ENCODE assay signal across 9 cellular contexts in genomic region chr1:207644852-207645631, GRCh38. TPM values are rescaled to one million over a fixed set of nuclear protein-coding genes. Genes with fewer than 3 reads are reported as not detected.
DNase-seq lines count a peak whose midpoint lies in the region; ATAC-seq and TF ChIP-seq lines count a peak whose summit lies in the region.
"Had no signal": no experiment of that assay in that cellular context is flagged by ENCODE, and none has a peak within 500 bp of the region (broad histone marks: within the 10 kb centered on the region; RNA-seq: fewer than 3 reads in every experiment).

Gene CR1L, plus strand, starts transcription at chr1:207645133. Its CDS starts 101 bp downstream, at chr1:207645234.

- H3K27ac ChIP-seq in heart left ventricle (no peak within 1 kb of the TSS), rectal smooth muscle tissue (ENCODE audit: low read depth, low read length) (no peak within 1 kb of the TSS)
- H3K27ac ChIP-seq: BLaER1 had no signal

- H3K9ac ChIP-seq in rectal smooth muscle tissue (ENCODE audit: low read length), result no peak within 1 kb of the TSS
- H3K9ac ChIP-seq: BLaER1 had no signal

- no peak for TF ChIP-seq CTCF in heart left ventricle (IDR thresholded peaks at IDR 0.05)

- peak within 1 kb of the TSS; percentile 74 for H3K4me3 Mint-ChIP-seq in activated naive CD8-positive, alpha-beta T cell treated with anti-CD3 and anti-CD28 coated beads, Interleukin-2, amount 10 ng/mL, durations not matched to agents 7 days and 5 days

- TF ChIP-seq POLR2A in heart left ventricle (IDR thresholded peaks at IDR 0.05), result no peak

- H3K9me3 ChIP-seq in heart left ventricle, result no peaks in the 10 kb centered on the region

- no peaks in the 10 kb centered on the region for H3K9me3 Mint-ChIP-seq in activated naive CD8-positive, alpha-beta T cell treated with anti-CD3 and anti-CD28 coated beads, Interleukin-2, amount 10 ng/mL, durations not matched to agents 7 days and 5 days

- intact Hi-C loops in heart left ventricle (cut with DNase I), result no loop called here

- peaks cover 0 to 13% (median 7%) of the 10 kb centered on the region in 12 donors for H3K4me1 ChIP-seq in heart left ventricle
- H3K4me1 ChIP-seq in rectal smooth muscle tissue (ENCODE audit: control insufficient read depth, insufficient read depth, low read length), result no peaks in the 10 kb centered on the region
- H3K4me1 ChIP-seq: BLaER1 had no signal

- H3K27me3 ChIP-seq in heart left ventricle (peaks cover 0 to 16% (median 3%) of the 10 kb centered on the region in 9 donors), rectal smooth muscle tissue (ENCODE audit: control insufficient read depth, insufficient read depth, low read length) (no peaks in the 10 kb centered on the region)
- H3K27me3 ChIP-seq: BLaER1 had no signal

- H3K4me3 ChIP-seq in heart left ventricle (peak within 1 kb of the TSS; percentile 24 to 74 (median 58)), rectal smooth muscle tissue (ENCODE audit: low read length) (peak within 1 kb of the TSS; percentile 75)
- H3K4me3 ChIP-seq: BLaER1 had no signal

- WGBS in heart left ventricle, 4 donors, result 4 to 8% (median 5%) methylated on average over 53 to 65 of the region's 65 CpGs

- peak; percentile 91 for ATAC-seq in HG03135 (IDR thresholded peaks at IDR 0.05; ENCODE audit: unreplicated experiment)
- ATAC-seq in SK-N-SH treated with all-trans-retinoic acid at 6 μM for 48 hours, result peak; percentile 97
- ATAC-seq in activated naive CD8-positive, alpha-beta T cell treated with anti-CD3 and anti-CD28 coated beads, Interleukin-2, amount 10 ng/mL, durations not matched to agents 7 days and 5 days (ENCODE audit: low read depth), result peak; percentile 99
- peak; percentile 79 to 99 (median 98) for ATAC-seq in heart left ventricle

- no peaks in the 10 kb centered on the region for H3K36me3 Mint-ChIP-seq in activated naive CD8-positive, alpha-beta T cell treated with anti-CD3 and anti-CD28 coated beads, Interleukin-2, amount 10 ng/mL, durations not matched to agents 7 days and 5 days

- POLR2A ChIA-PET in activated naive CD8-positive, alpha-beta T cell treated with anti-CD3 and anti-CD28 coated beads, Interleukin-2, amount 10 ng/mL, durations not matched to agents 7 days and 5 days (lab: Charles Lee), result no interaction called here

- H3K27ac Mint-ChIP-seq in activated naive CD8-positive, alpha-beta T cell treated with anti-CD3 and anti-CD28 coated beads, Interleukin-2, amount 10 ng/mL, durations not matched to agents 7 days and 5 days, result no peak within 1 kb of the TSS

- H3K36me3 ChIP-seq in heart left ventricle (no peaks in the 10 kb centered on the region), rectal smooth muscle tissue (ENCODE audit: control insufficient read depth, insufficient read depth, low read length) (no peaks in the 10 kb centered on the region)
- H3K36me3 ChIP-seq: BLaER1 had no signal

- DNase-seq in NCI-H2081 (lab: John Stamatoyannopoulos, UW) (peak; percentile 77 to 88), NCI-H2081 treated with DMSO at 0.1 percent for 48 hours (lab: John Stamatoyannopoulos, UW) (no peak), heart left ventricle (peak; percentile 70 to 84 (median 79)), ureter (ENCODE audit: low spot score) (peak; percentile 74)
- DNase-seq in activated naive CD8-positive, alpha-beta T cell treated with anti-CD3 and anti-CD28 coated beads, Interleukin-2, amount 10 ng/mL, durations not matched to agents 7 days and 5 days, result peak; percentile 84

- H3K27me3 Mint-ChIP-seq in activated naive CD8-positive, alpha-beta T cell treated with anti-CD3 and anti-CD28 coated beads, Interleukin-2, amount 10 ng/mL, durations not matched to agents 7 days and 5 days, result peaks cover 54% of the 10 kb centered on the region

- H3K4me1 Mint-ChIP-seq in activated naive CD8-positive, alpha-beta T cell treated with anti-CD3 and anti-CD28 coated beads, Interleukin-2, amount 10 ng/mL, durations not matched to agents 7 days and 5 days, result peaks cover 5% of the 10 kb centered on the region

TF ChIP-seq in SK-N-SH treated with all-trans-retinoic acid at 6 μM for 48 hours, 23 proteins besides CTCF, POLR2A, EP300 and RAD21:
- TF ChIP-seq CSDC2 (CRISPR knock-in tag; IDR thresholded peaks at IDR 0.05) (no peak), CSRNP3 (CRISPR knock-in tag; IDR thresholded peaks at IDR 0.05) (no peak), PPARA (CRISPR knock-in tag; IDR thresholded peaks at IDR 0.05; ENCODE audit: borderline replicate concordance) (no peak), ZNF8 (CRISPR knock-in tag; IDR thresholded peaks at IDR 0.05) (no peak), ARNTL (CRISPR knock-in tag; IDR thresholded peaks at IDR 0.05; ENCODE audit: borderline replicate concordance, low read depth) (no peak), GLIS3 (CRISPR knock-in tag; IDR thresholded peaks at IDR 0.05) (no peak), TOX (CRISPR knock-in tag; IDR thresholded peaks at IDR 0.05; ENCODE audit: borderline replicate concordance) (no peak), ZC3H10 (CRISPR knock-in tag; IDR thresholded peaks at IDR 0.05) (no peak), ZNF565 (CRISPR knock-in tag; conservative IDR thresholded peaks at IDR 0.05; ENCODE audit: low read depth) (no peak), TCF4 (CRISPR knock-in tag; IDR thresholded peaks at IDR 0.05; ENCODE audit: borderline replicate concordance) (no peak), BACH2 (CRISPR knock-in tag; IDR thresholded peaks at IDR 0.05; ENCODE audit: borderline replicate concordance) (no peak), ESRRG (CRISPR knock-in tag; IDR thresholded peaks at IDR 0.05) (no peak), OSR1 (CRISPR knock-in tag; IDR thresholded peaks at IDR 0.05) (no peak), SNAI2 (CRISPR knock-in tag; IDR thresholded peaks at IDR 0.05) (no peak), POU6F1 (CRISPR knock-in tag; IDR thresholded peaks at IDR 0.05; ENCODE audit: borderline replicate concordance, low read depth) (no peak), ZNF70 (CRISPR knock-in tag; IDR thresholded peaks at IDR 0.05) (no peak), ZFP30 (CRISPR knock-in tag; IDR thresholded peaks at IDR 0.05) (no peak), TSHZ2 (CRISPR knock-in tag; IDR thresholded peaks at IDR 0.05) (no peak)

RNA-seq across cellular contexts. Expression of gene CR1L, which starts in this region (rescaled TPM):
- 1 to 10 TPM in 1 of 2 experiments, not detected in 1; 1.1 TPM for total RNA-seq in activated naive CD8-positive, alpha-beta T cell treated with anti-CD3 and anti-CD28 coated beads, Interleukin-2, amount 10 ng/mL, durations not matched to agents 7 days and 5 days
- total RNA-seq in heart left ventricle (1 to 10 TPM in 1 of 9 donors, under 1 TPM in 1, not detected in 7; 0.41 to 1.1 TPM), ureter (not detected)
- polyA plus RNA-seq in heart left ventricle, result not detected

Comparison
In these comparisons a context has a peak if more than half of its experiments do, and no peak if none do; other contexts are left out.
1. Peak in DNase-seq in ureter; RNA of the gene not detected or under 1 TPM.